Comparison of ENCODE assay signal across 19 cellular contexts in the genomic region with DNA sequence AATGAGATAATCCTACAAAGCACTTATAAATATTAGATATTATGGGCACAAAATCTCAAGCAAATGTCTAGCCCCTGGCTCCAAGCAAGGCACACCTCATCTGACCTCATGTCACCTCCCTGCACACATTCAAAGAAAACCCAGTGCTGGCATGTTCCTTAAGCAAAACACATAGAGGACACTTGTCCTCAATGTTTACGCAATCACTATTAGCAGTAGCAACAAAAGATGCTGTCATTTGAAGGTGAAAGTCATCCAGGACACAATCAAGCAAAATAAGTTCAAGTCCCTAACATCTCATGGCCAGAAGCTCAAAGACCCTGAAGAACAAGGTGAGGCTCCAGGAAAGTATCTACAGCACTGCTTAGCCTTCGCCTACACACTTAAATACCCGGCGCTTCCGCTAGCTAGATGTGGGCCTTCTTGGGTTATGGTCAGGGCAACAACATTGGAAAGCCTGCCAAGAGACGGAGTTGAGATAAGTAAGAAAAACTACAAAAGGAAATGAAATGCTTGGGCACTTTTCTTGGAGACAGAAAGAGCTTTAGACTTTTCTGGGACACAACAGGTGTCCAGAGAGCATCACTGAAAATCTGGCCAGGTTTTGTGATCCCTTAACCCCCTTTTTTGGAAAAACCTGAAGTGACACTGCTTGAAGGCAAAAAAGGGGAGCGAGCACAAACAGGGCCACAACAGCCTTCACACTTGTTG.
A peak's percentile ranks its signal among the peaks of the same experiment; 100 is the strongest.
DNase-seq lines count a peak whose midpoint lies in the region; ATAC-seq, FAIRE-seq and TF ChIP-seq lines count a peak whose summit lies in the region.
"Had no signal": no experiment of that assay in that cellular context is flagged by ENCODE, and none has a peak within 500 bp of the region (broad histone marks: within the 10 kb centered on the region; RNA-seq: fewer than 3 reads in every experiment).

No MANE protein-coding gene starts in this region.

- no peaks in the 10 kb centered on the region for H3K27me3 Mint-ChIP-seq in CD4-positive, CD25-positive, alpha-beta regulatory T cell
- H3K27me3 Mint-ChIP-seq in CD8-positive, alpha-beta memory T cell, result peaks cover 0 to 2% of the 10 kb centered on the region in 2 donors
- no peaks in the 10 kb centered on the region for H3K27me3 Mint-ChIP-seq in activated B cell treated with CpG ODN at 0.5 μM for 24 hours

- peaks cover 0 to 9% (median 6%) of the 10 kb centered on the region in 7 donors for H3K9me3 Mint-ChIP-seq in CD4-positive, CD25-positive, alpha-beta regulatory T cell
- H3K9me3 Mint-ChIP-seq in CD8-positive, alpha-beta memory T cell, result peaks cover 2 to 8% (median 5%) of the 10 kb centered on the region in 5 donors
- H3K9me3 Mint-ChIP-seq in activated B cell treated with CpG ODN at 0.5 μM for 24 hours, result peaks cover 6% of the 10 kb centered on the region

- intact Hi-C loops in activated B cell treated with CpG ODN at 0.5 μM for 24 hours (cut with micrococcal nuclease) (loop anchor here (1.0 to 2.0 kb wide), 2 partner anchors 9 to 16 kb away; no protein-coding TSS in a partner anchor), pancreas (cut with DNase I) (no loop called here)

- no peak for DNase-seq in CD4-positive, CD25-positive, alpha-beta regulatory T cell
- no peak for DNase-seq in CD8-positive, alpha-beta memory T cell
- DNase-seq in activated B cell treated with CpG ODN at 0.5 μM for 24 hours, result no peak
- DNase-seq in pancreas, result peak in 1 of 6 donors; percentile 16
- DNase-seq in G401 (ENCODE audit: low spot score), result no peak
- DNase-seq: caudate nucleus; DMS79 treated with DMSO at 0.1 percent for 48 hours; effector CD8-positive, alpha-beta T cell; islet precursor cell; mesenchymal stem cell; NCI-H1048; NCI-H748 treated with DMSO at 0.1 percent for 48 hours; sigmoid colon; stimulated activated CD4-positive, alpha-beta T cell treated with anti-CD3 and anti-CD28 coated beads, Interleukin-2, amount 100 ng/mL, for 24 hours had no signal

- no peak for FAIRE-seq in pancreas (lab: Jason Lieb, UNC)
- FAIRE-seq: K562, RCC 7860 had no signal

- H3K9me3 ChIP-seq in CD4-positive, CD25-positive, alpha-beta regulatory T cell (ENCODE audit: control insufficient read depth in 2 of 2, low read length in 2 of 2), result peaks cover 5 to 8% of the 10 kb centered on the region in 2 experiments
- H3K9me3 ChIP-seq in CD8-positive, alpha-beta memory T cell (ENCODE audit: low read length), result peaks cover 3% of the 10 kb centered on the region
- no peaks in the 10 kb centered on the region for H3K9me3 ChIP-seq in pancreas

- H3K4me3 ChIP-seq in CD4-positive, CD25-positive, alpha-beta regulatory T cell (ENCODE audit: low read depth, low read length), result peak overlapping the region; percentile 65
- no peak overlapping the region for H3K4me3 ChIP-seq in CD8-positive, alpha-beta memory T cell (ENCODE audit: low read length)
- H3K4me3 ChIP-seq in pancreas, result no peak overlapping the region
- H3K4me3 ChIP-seq: K562, neural progenitor cell, sigmoid colon had no signal

- H3K4me1 ChIP-seq in CD4-positive, CD25-positive, alpha-beta regulatory T cell (ENCODE audit: control insufficient read depth, insufficient read depth, low read length, poor library complexity, severe bottlenecking), result peaks cover 67% of the 10 kb centered on the region
- peaks cover 74% of the 10 kb centered on the region for H3K4me1 ChIP-seq in CD8-positive, alpha-beta memory T cell (ENCODE audit: insufficient read depth, low read length)
- peaks cover 3 to 12% (median 4%) of the 10 kb centered on the region in 3 donors for H3K4me1 ChIP-seq in pancreas
- H3K4me1 ChIP-seq: neural progenitor cell had no signal

- CTCF ChIA-PET in CD8-positive, alpha-beta memory T cell (lab: Charles Lee), result interaction anchor here (1.2 to 1.6 kb wide), 2 partner anchors 59 to 512 kb away, joined by 3 to 4 read pairs; no protein-coding TSS in a partner anchor
- CTCF ChIA-PET in activated B cell treated with CpG ODN at 0.5 μM for 24 hours (lab: Charles Lee), result no interaction called here

- TF ChIP-seq CTCF in activated B cell treated with CpG ODN at 0.5 μM for 24 hours (IDR thresholded peaks at IDR 0.05) (no peak), pancreas (IDR thresholded peaks at IDR 0.05) (no peak)

- H3K4me3 Mint-ChIP-seq in CD4-positive, CD25-positive, alpha-beta regulatory T cell, result peak overlapping the region; percentile 15 to 70 (median 44)
- peak overlapping the region in 2 of 7 donors; percentile 18 to 54 for H3K4me3 Mint-ChIP-seq in CD8-positive, alpha-beta memory T cell
- H3K4me3 Mint-ChIP-seq in activated B cell treated with CpG ODN at 0.5 μM for 24 hours, result peak overlapping the region; percentile 64
- H3K4me3 Mint-ChIP-seq: neural progenitor cell had no signal

- 65 to 73% methylated on average over 7 of the region's 7 CpGs for WGBS in pancreas, 2 donors

- peak overlapping the region; percentile 23 to 49 (median 25) for H3K27ac Mint-ChIP-seq in CD4-positive, CD25-positive, alpha-beta regulatory T cell
- peak overlapping the region in 5 of 8 donors; percentile 16 to 68 (median 39) for H3K27ac Mint-ChIP-seq in CD8-positive, alpha-beta memory T cell
- peak overlapping the region; percentile 78 for H3K27ac Mint-ChIP-seq in activated B cell treated with CpG ODN at 0.5 μM for 24 hours
- H3K27ac Mint-ChIP-seq: neural progenitor cell had no signal

- ATAC-seq in CD4-positive, CD25-positive, alpha-beta regulatory T cell (ENCODE audit: low read depth in 2 of 2), result no peak
- ATAC-seq in activated B cell treated with CpG ODN at 0.5 μM for 24 hours (ENCODE audit: low read depth) (no peak), pancreas (peak; percentile 31 to 68 (median 62)), GM18502 (IDR thresholded peaks at IDR 0.05; ENCODE audit: poor library complexity, unreplicated experiment) (no peak), HG03342 (IDR thresholded peaks at IDR 0.05; ENCODE audit: unreplicated experiment) (no peak)
- ATAC-seq: K562 had no signal

- no peak overlapping the region for H3K27ac ChIP-seq in CD4-positive, CD25-positive, alpha-beta regulatory T cell (ENCODE audit: insufficient read depth, low read length, poor library complexity, severe bottlenecking)
- H3K27ac ChIP-seq in CD8-positive, alpha-beta memory T cell (ENCODE audit: low read depth, low read length), result no peak overlapping the region
- H3K27ac ChIP-seq in pancreas, result no peak overlapping the region
- H3K27ac ChIP-seq: neural progenitor cell, sigmoid colon had no signal

- H3K4me1 Mint-ChIP-seq in CD4-positive, CD25-positive, alpha-beta regulatory T cell, result peaks cover 63 to 95% (median 81%) of the 10 kb centered on the region in 4 donors
- H3K4me1 Mint-ChIP-seq in CD8-positive, alpha-beta memory T cell, result peaks cover 79 to 95% (median 94%) of the 10 kb centered on the region in 3 donors
- H3K4me1 Mint-ChIP-seq in activated B cell treated with CpG ODN at 0.5 μM for 24 hours, result peaks cover 92% of the 10 kb centered on the region

- H3K36me3 Mint-ChIP-seq in CD4-positive, CD25-positive, alpha-beta regulatory T cell, result peaks cover 23% of the 10 kb centered on the region
- peaks cover 9 to 11% (median 11%) of the 10 kb centered on the region in 3 donors for H3K36me3 Mint-ChIP-seq in CD8-positive, alpha-beta memory T cell
- peaks cover 9% of the 10 kb centered on the region for H3K36me3 Mint-ChIP-seq in activated B cell treated with CpG ODN at 0.5 μM for 24 hours (ENCODE audit: low read depth)

- in situ Hi-C loops in G401 (cut with HindIII; ENCODE audit: low sequenced_read_pairs), result no loop called here

- peaks cover 3% of the 10 kb centered on the region for H3K36me3 ChIP-seq in CD4-positive, CD25-positive, alpha-beta regulatory T cell (ENCODE audit: control insufficient read depth, insufficient read depth, low read length)
- H3K36me3 ChIP-seq in CD8-positive, alpha-beta memory T cell (ENCODE audit: insufficient read depth, low read length), result no peaks in the 10 kb centered on the region
- H3K36me3 ChIP-seq in pancreas, result no peaks in the 10 kb centered on the region
- H3K36me3 ChIP-seq: neural progenitor cell, sigmoid colon had no signal

- POLR2A ChIA-PET in CD8-positive, alpha-beta memory T cell (lab: Charles Lee), result no interaction called here
- POLR2A ChIA-PET in activated B cell treated with CpG ODN at 0.5 μM for 24 hours (lab: Charles Lee), result interaction anchor here (0.5 to 2.1 kb wide), 6 partner anchors 16 to 135 kb away, joined by 3 to 10 read pairs (median 7); no protein-coding TSS in a partner anchor

- H3K27me3 ChIP-seq in CD4-positive, CD25-positive, alpha-beta regulatory T cell (ENCODE audit: control insufficient read depth, insufficient read depth, low read length), result no peaks in the 10 kb centered on the region
- H3K27me3 ChIP-seq in CD8-positive, alpha-beta memory T cell (ENCODE audit: insufficient read depth, low read length, poor library complexity, severe bottlenecking), result no peaks in the 10 kb centered on the region
- H3K27me3 ChIP-seq in pancreas, result no peaks in the 10 kb centered on the region
- H3K27me3 ChIP-seq: neural progenitor cell, sigmoid colon had no signal

Comparison
In these comparisons a context has a peak if more than half of its experiments do, and no peak if none do; other contexts are left out.
1. ATAC-seq: peak in pancreas (4 of 4); none in CD4-positive, CD25-positive, alpha-beta regulatory T cell (0 of 2), activated B cell treated with CpG ODN at 0.5 μM for 24 hours (single experiment), GM18502 (single experiment) and HG03342 (single experiment).
2. H3K27ac Mint-ChIP-seq: peak in every context shown above with its lines; median percentile 78 in activated B cell treated with CpG ODN at 0.5 μM for 24 hours; 39 in CD8-positive, alpha-beta memory T cell; 25 in CD4-positive, CD25-positive, alpha-beta regulatory T cell.